8 cellular contexts compared by ENCODE assay signal in the genomic region with DNA sequence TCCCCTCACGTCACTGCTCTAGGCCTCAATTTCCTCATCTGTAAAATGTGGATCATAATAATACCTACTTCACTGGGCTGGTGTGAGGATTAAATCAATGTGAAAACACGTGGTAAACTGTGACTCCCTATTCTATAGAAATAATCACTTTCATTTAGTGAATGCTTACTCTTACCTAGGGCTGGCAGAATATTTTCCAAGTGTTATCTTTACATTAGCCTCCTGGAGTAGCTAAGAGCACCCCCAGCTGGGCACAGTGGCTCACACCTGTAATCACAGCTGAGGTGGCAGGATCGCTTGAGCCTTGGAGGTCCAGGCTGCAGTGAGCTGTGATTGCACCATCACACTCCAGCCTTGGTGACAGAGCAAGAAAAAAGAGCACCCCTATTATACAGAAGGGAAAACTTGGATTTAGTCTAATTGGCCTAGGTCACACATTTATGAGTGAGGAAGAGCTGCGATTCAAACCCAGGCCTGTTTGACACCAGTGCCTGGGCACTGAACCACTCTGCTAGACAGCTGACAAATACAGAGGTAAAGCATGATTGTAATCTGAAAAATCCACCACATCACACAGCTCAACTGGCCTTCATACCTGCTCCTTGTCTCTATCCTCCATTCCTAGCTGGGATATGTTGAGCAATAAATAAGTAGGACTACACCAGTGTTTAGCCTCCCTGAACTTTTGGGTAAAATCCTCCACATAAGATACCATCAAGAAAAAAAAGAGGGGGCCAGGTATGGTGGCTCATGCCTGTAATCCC. TPM values are rescaled to one million over a fixed set of nuclear protein-coding genes. Genes with fewer than 3 reads are reported as not detected.
DNase-seq lines count a peak whose midpoint lies in the region; ATAC-seq, FAIRE-seq and TF ChIP-seq lines count a peak whose summit lies in the region.

No MANE protein-coding gene starts in this region.

- no peak for DNase-seq in D721Med (ENCODE audit: insufficient read length, low spot score)
- peak; percentile 2 for DNase-seq in MV-4-11 (lab: John Stamatoyannopoulos, UW)
- peak; percentile 22 for DNase-seq in activated naive CD4-positive, alpha-beta T cell treated with anti-CD3 and anti-CD28 coated beads, Interleukin-2, amount 50 U/mL, for 16 hours
- DNase-seq in kidney epithelial cell (ENCODE audit: low read depth), result no peak
- no peak for DNase-seq in tibial artery
- DNase-seq in activated CD4-positive, CD25-positive, alpha-beta regulatory T cell treated with anti-CD3 and anti-CD28 coated beads, Interleukin-2, amount 50 U/mL, for 72 hours, result no peak

- H3K36me3 ChIP-seq in kidney epithelial cell (ENCODE audit: control insufficient read depth, insufficient read depth, low read length) (no peaks in the 10 kb centered on the region), tibial artery (no peaks in the 10 kb centered on the region)

- peaks cover 0 to 38% (median 28%) of the 10 kb centered on the region in 4 donors for H3K4me1 ChIP-seq in tibial artery

- no peak for FAIRE-seq in D721Med (lab: Jason Lieb, UNC)

- no peaks in the 10 kb centered on the region for H3K27me3 ChIP-seq in kidney epithelial cell (ENCODE audit: control insufficient read depth, insufficient read depth, low read length)
- H3K27me3 ChIP-seq in tibial artery, result no peaks in the 10 kb centered on the region

- TF ChIP-seq CTCF in D721Med (IDR thresholded peaks at IDR 0.05; ENCODE audit: insufficient read depth, missing control alignments) (peak; percentile 45), kidney epithelial cell (IDR thresholded peaks at IDR 0.05; ENCODE audit: insufficient read depth, low read length, poor library complexity, severe bottlenecking) (peak; percentile 14), tibial artery (IDR thresholded peaks at IDR 0.05) (peak in 1 of 2 experiments; percentile 34)

- H3K27ac ChIP-seq in tibial artery, result peak overlapping the region; percentile 88 to 93

- H3K4me3 ChIP-seq in kidney epithelial cell (ENCODE audit: low read depth, low read length), result no peak overlapping the region
- peak overlapping the region; percentile 71 to 77 for H3K4me3 ChIP-seq in tibial artery

- ATAC-seq in GM18861 (IDR thresholded peaks at IDR 0.05; ENCODE audit: unreplicated experiment) (no peak), HG02938 (IDR thresholded peaks at IDR 0.05; ENCODE audit: unreplicated experiment) (no peak)

- no peaks in the 10 kb centered on the region for H3K9me3 ChIP-seq in tibial artery

- intact Hi-C loops in tibial artery (cut with DNase I; ENCODE audit: low total_unique reads), result loop anchor here (5.0 kb wide), 1 partner anchor 43 kb away; a partner anchor contains a TSS

RNA-seq across cellular contexts. Expression of a gene that starts 1.4 kb away (rescaled TPM):
- total RNA-seq in kidney epithelial cell, result 13.7 and 15.1 TPM in 2 replicates

RNA-seq across cellular contexts. Expression of a gene that starts 43.7 kb away (rescaled TPM):
- 25.3 and 39.4 TPM in 2 replicates for total RNA-seq in kidney epithelial cell

RNA-seq across cellular contexts. Expression of a gene that starts 44.9 kb away (rescaled TPM):
- total RNA-seq in kidney epithelial cell, result 11.6 and 13.4 TPM in 2 replicates

Comparison
In these comparisons a context has a peak if more than half of its experiments do, and no peak if none do; other contexts are left out.
1. DNase-seq: peak in MV-4-11 (single experiment) and activated naive CD4-positive, alpha-beta T cell treated with anti-CD3 and anti-CD28 coated beads, Interleukin-2, amount 50 U/mL, for 16 hours (single experiment); none in D721Med (single experiment), kidney epithelial cell (single experiment), tibial artery (0 of 2) and activated CD4-positive, CD25-positive, alpha-beta regulatory T cell treated with anti-CD3 and anti-CD28 coated beads, Interleukin-2, amount 50 U/mL, for 72 hours (single experiment).